In genomic region chr19:35716985-35717664, GRCh38 we compare ENCODE assay signal across 8 cellular contexts. TPM values are rescaled to one million over a fixed set of nuclear protein-coding genes. Genes with fewer than 3 reads are reported as not detected.
A peak's percentile ranks its signal among the peaks of the same experiment; 100 is the strongest.
DNase-seq lines count a peak whose midpoint lies in the region; ATAC-seq and TF ChIP-seq lines count a peak whose summit lies in the region.

No MANE protein-coding gene starts in this region.

- no peaks in the 10 kb centered on the region for H3F3A ChIP-seq in DOHH2 (ENCODE audit: control insufficient read depth, insufficient read depth)
- H3F3A ChIP-seq in neural cell (ENCODE audit: insufficient read depth, low read length, poor library complexity, severe bottlenecking): no peaks in the 10 kb centered on the region

- H3K9me2 ChIP-seq in DOHH2 (replicated peaks; ENCODE audit: control insufficient read depth, low read length) (no peaks in the 10 kb centered on the region), neural cell (ENCODE audit: insufficient read depth, low read length) (no peaks in the 10 kb centered on the region)

- TF ChIP-seq EP300 in neural cell (conservative IDR thresholded peaks at IDR 0.05; ENCODE audit: poor library complexity, severe bottlenecking): peak; percentile 42

- H3K9me3 ChIP-seq in DOHH2 (ENCODE audit: control insufficient read depth, insufficient read depth, low read length) (no peaks in the 10 kb centered on the region), neural cell (ENCODE audit: low read length) (no peaks in the 10 kb centered on the region)

- peak; percentile 95 for DNase-seq in RPMI8226
- peak; percentile 96 for DNase-seq in activated effector memory CD4-positive, alpha-beta T cell treated with Interleukin-2 at 50 U/mL for 16 hours
- peak; percentile 94 for DNase-seq in fibroblast of the aortic adventitia (ENCODE audit: low read depth)
- peak; percentile 98 for DNase-seq in stimulated activated naive CD8-positive, alpha-beta T cell treated with anti-CD3 and anti-CD28 coated beads, Interleukin-15, amount 100 ng/mL, for 72 hours

- TF ChIP-seq CTCF in DOHH2 (IDR thresholded peaks at IDR 0.05; ENCODE audit: low read depth, low read length, poor library complexity, severe bottlenecking) (peak; percentile 99), KMS-11 (conservative IDR thresholded peaks at IDR 0.05; ENCODE audit: low read depth, low read length) (peak; percentile 84), fibroblast of the aortic adventitia (IDR thresholded peaks at IDR 0.05; ENCODE audit: insufficient read depth, low read length) (peak; percentile 78), neural cell (IDR thresholded peaks at IDR 0.05; ENCODE audit: poor library complexity, severe bottlenecking) (peak; percentile 92)

- no peaks in the 10 kb centered on the region for H3K9me3 Mint-ChIP-seq in stimulated activated naive CD8-positive, alpha-beta T cell treated with anti-CD3 and anti-CD28 coated beads, Interleukin-15, amount 100 ng/mL, for 72 hours

- peak overlapping the region; percentile 94 to 95 for H3K27ac Mint-ChIP-seq in stimulated activated naive CD8-positive, alpha-beta T cell treated with anti-CD3 and anti-CD28 coated beads, Interleukin-15, amount 100 ng/mL, for 72 hours

- peaks cover 59% of the 10 kb centered on the region for H3K4me1 Mint-ChIP-seq in stimulated activated naive CD8-positive, alpha-beta T cell treated with anti-CD3 and anti-CD28 coated beads, Interleukin-15, amount 100 ng/mL, for 72 hours

- peaks cover 10% of the 10 kb centered on the region; the same call in 1 of the 2 replicates for H4K20me1 ChIP-seq in DOHH2 (ENCODE audit: control insufficient read depth, insufficient read depth, low read depth, low read length)
- H4K20me1 ChIP-seq in KMS-11 (ENCODE audit: insufficient read depth): no peaks in the 10 kb centered on the region
- H4K20me1 ChIP-seq in neural cell (ENCODE audit: insufficient read depth): no peaks in the 10 kb centered on the region

- H3K9ac ChIP-seq in KMS-11 (peak overlapping the region; percentile 61; the same call in 1 of the 2 replicates), neural cell (ENCODE audit: low read length) (peak overlapping the region; percentile 75)

- H3K4me1 ChIP-seq in DOHH2 (ENCODE audit: control insufficient read depth, low read length) (peaks cover 34% of the 10 kb centered on the region), KMS-11 (ENCODE audit: low read depth, poor library complexity, severe bottlenecking) (peaks cover 15% of the 10 kb centered on the region)

- peak; percentile 51 for ATAC-seq in GM21723 (IDR thresholded peaks at IDR 0.05; ENCODE audit: unreplicated experiment)
- peak; percentile 68 for ATAC-seq in stimulated activated naive CD8-positive, alpha-beta T cell treated with anti-CD3 and anti-CD28 coated beads, Interleukin-15, amount 100 ng/mL, for 72 hours

- H3K4me3 Mint-ChIP-seq in stimulated activated naive CD8-positive, alpha-beta T cell treated with anti-CD3 and anti-CD28 coated beads, Interleukin-15, amount 100 ng/mL, for 72 hours: peak overlapping the region; percentile 88 to 93

- H3K79me2 ChIP-seq in DOHH2 (ENCODE audit: control insufficient read depth, low read length) (peaks cover 40% of the 10 kb centered on the region), KMS-11 (ENCODE audit: insufficient read depth, low read depth) (peaks cover 21% of the 10 kb centered on the region), neural cell (replicated peaks; ENCODE audit: insufficient read depth, low read length) (peaks cover 22% of the 10 kb centered on the region)

- H3K36me3 ChIP-seq in DOHH2 (ENCODE audit: control insufficient read depth, low read length) (peaks cover 22% of the 10 kb centered on the region), KMS-11 (ENCODE audit: insufficient read depth) (no peaks in the 10 kb centered on the region), neural cell (ENCODE audit: insufficient read depth, low read length) (no peaks in the 10 kb centered on the region)

- H3K4me3 ChIP-seq in DOHH2 (ENCODE audit: low read length) (peak overlapping the region; percentile 89), KMS-11 (IDR thresholded peaks at IDR 0.05; ENCODE audit: insufficient read depth, low read depth, low read length) (no peak overlapping the region), fibroblast of the aortic adventitia (ENCODE audit: low read depth, low read length) (peak overlapping the region; percentile 82), neural cell (ENCODE audit: low read length) (peak overlapping the region; percentile 99)

- H3K4me2 ChIP-seq in DOHH2 (ENCODE audit: low read length): peak overlapping the region; percentile 77
- H3K4me2 ChIP-seq in KMS-11: peak overlapping the region; percentile 96
- H3K4me2 ChIP-seq in neural cell (ENCODE audit: low read length): peak overlapping the region; percentile 76

- H3K27me3 Mint-ChIP-seq in stimulated activated naive CD8-positive, alpha-beta T cell treated with anti-CD3 and anti-CD28 coated beads, Interleukin-15, amount 100 ng/mL, for 72 hours: no peaks in the 10 kb centered on the region

- H3K27me3 ChIP-seq in DOHH2 (ENCODE audit: control insufficient read depth, low read length) (peaks cover under 1% of the 10 kb centered on the region; the same call in 1 of the 2 replicates), KMS-11 (ENCODE audit: insufficient read depth, low read depth) (peaks cover 10% of the 10 kb centered on the region; the same call in 1 of the 2 replicates), neural cell (ENCODE audit: insufficient read depth, low read depth, low read length) (no peaks in the 10 kb centered on the region)

- H2AFZ ChIP-seq in KMS-11 (ENCODE audit: low read depth) (peak overlapping the region; percentile 94), neural cell (ENCODE audit: low read depth, low read length) (peak overlapping the region; percentile 84)

- H3K27ac ChIP-seq in DOHH2 (ENCODE audit: low read depth, low read length) (peak overlapping the region; percentile 9; the same call in 1 of the 2 replicates), KMS-11 (peak overlapping the region; percentile 47), neural cell (ENCODE audit: low read length) (peak overlapping the region; percentile 71)

- TF ChIP-seq RAD21 in neural cell (conservative IDR thresholded peaks at IDR 0.05): peak; percentile 86

TF ChIP-seq in neural cell, 6 proteins besides CTCF, POLR2A, EP300 and RAD21:
- TF ChIP-seq SMC3 (conservative IDR thresholded peaks at IDR 0.05; ENCODE audit: poor library complexity): peak; percentile 87
- peak; percentile 96 for TF ChIP-seq MXI1 (conservative IDR thresholded peaks at IDR 0.05; ENCODE audit: poor library complexity, severe bottlenecking)
- TF ChIP-seq TAF1 (IDR thresholded peaks at IDR 0.05; ENCODE audit: low read depth): no peak
- TF ChIP-seq, protein P1, sequence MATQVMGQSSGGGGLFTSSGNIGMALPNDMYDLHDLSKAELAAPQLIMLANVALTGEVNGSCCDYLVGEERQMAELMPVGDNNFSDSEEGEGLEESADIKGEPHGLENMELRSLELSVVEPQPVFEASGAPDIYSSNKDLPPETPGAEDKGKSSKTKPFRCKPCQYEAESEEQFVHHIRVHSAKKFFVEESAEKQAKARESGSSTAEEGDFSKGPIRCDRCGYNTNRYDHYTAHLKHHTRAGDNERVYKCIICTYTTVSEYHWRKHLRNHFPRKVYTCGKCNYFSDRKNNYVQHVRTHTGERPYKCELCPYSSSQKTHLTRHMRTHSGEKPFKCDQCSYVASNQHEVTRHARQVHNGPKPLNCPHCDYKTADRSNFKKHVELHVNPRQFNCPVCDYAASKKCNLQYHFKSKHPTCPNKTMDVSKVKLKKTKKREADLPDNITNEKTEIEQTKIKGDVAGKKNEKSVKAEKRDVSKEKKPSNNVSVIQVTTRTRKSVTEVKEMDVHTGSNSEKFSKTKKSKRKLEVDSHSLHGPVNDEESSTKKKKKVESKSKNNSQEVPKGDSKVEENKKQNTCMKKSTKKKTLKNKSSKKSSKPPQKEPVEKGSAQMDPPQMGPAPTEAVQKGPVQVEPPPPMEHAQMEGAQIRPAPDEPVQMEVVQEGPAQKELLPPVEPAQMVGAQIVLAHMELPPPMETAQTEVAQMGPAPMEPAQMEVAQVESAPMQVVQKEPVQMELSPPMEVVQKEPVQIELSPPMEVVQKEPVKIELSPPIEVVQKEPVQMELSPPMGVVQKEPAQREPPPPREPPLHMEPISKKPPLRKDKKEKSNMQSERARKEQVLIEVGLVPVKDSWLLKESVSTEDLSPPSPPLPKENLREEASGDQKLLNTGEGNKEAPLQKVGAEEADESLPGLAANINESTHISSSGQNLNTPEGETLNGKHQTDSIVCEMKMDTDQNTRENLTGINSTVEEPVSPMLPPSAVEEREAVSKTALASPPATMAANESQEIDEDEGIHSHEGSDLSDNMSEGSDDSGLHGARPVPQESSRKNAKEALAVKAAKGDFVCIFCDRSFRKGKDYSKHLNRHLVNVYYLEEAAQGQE (IDR thresholded peaks at IDR 0.05; ENCODE audit: borderline replicate concordance): peak; percentile 11
- TF ChIP-seq POLR2AphosphoS5 (IDR thresholded peaks at IDR 0.05): no peak
- TF ChIP-seq EZH2 (IDR thresholded peaks at IDR 0.05; ENCODE audit: borderline replicate concordance, insufficient read depth, low read length, poor library complexity, severe bottlenecking): no peak

RNA-seq across cellular contexts. Expression of gene KMT2B, which starts 0.7 kb away (rescaled TPM):
- 6.8 and 14.9 TPM in 2 replicates for total RNA-seq in fibroblast of the aortic adventitia (ENCODE audit: low replicate concordance)
- 9.0 and 15.8 TPM in 2 replicates for polyA plus RNA-seq in neural cell
- polyA minus RNA-seq in neural cell: 8.0 and 12.0 TPM in 2 replicates

RNA-seq across cellular contexts. Expression of gene ZBTB32, which starts 12.8 kb away (rescaled TPM):
- total RNA-seq in fibroblast of the aortic adventitia (ENCODE audit: low replicate concordance): not detected in 2 replicates
- polyA plus RNA-seq in neural cell: not detected in 2 replicates
- not detected in 2 replicates for polyA minus RNA-seq in neural cell

RNA-seq across cellular contexts. Expression of gene IGFLR1, which starts 25.1 kb away (rescaled TPM):
- total RNA-seq in fibroblast of the aortic adventitia (ENCODE audit: low replicate concordance): 1.3 and 1.9 TPM in 2 replicates
- 4.6 and 7.2 TPM in 2 replicates for polyA plus RNA-seq in neural cell
- polyA minus RNA-seq in neural cell: not detected in 2 replicates

RNA-seq across cellular contexts. Expression of gene U2AF1L4, which starts 28.1 kb away (rescaled TPM):
- total RNA-seq in fibroblast of the aortic adventitia (ENCODE audit: low replicate concordance): 5.8 and 7.1 TPM in 2 replicates
- polyA plus RNA-seq in neural cell: 54.7 and 57.0 TPM in 2 replicates
- polyA minus RNA-seq in neural cell: 13.0 and 16.3 TPM in 2 replicates

RNA-seq across cellular contexts. Expression of gene PSENEN, which starts 28.3 kb away (rescaled TPM):
- total RNA-seq in fibroblast of the aortic adventitia (ENCODE audit: low replicate concordance): 14.7 and 19.5 TPM in 2 replicates
- polyA plus RNA-seq in neural cell: 46.2 and 46.7 TPM in 2 replicates
- 18.0 and 22.3 TPM in 2 replicates for polyA minus RNA-seq in neural cell

Comparison
In these comparisons a context has a peak if more than half of its experiments do, and no peak if none do; other contexts are left out.
1. H3K27ac ChIP-seq: peak in every context shown above with its lines; median percentile 71 in neural cell; 47 in KMS-11; 9 in DOHH2.